26 cellular contexts compared by ENCODE assay signal in genomic region chr10:91007656-91008055, GRCh38.
DNase-seq lines count a peak whose midpoint lies in the region; ATAC-seq and TF ChIP-seq lines count a peak whose summit lies in the region.
"Had no signal": no experiment of that assay in that cellular context is flagged by ENCODE, and none has a peak within 500 bp of the region (broad histone marks: within the 10 kb centered on the region; RNA-seq: fewer than 3 reads in every experiment).

No MANE protein-coding gene starts in this region.

- H3K27ac Mint-ChIP-seq in activated T-cell treated with anti-CD3 and anti-CD28 coated beads, Interleukin-2, amount 50 U/mL, for 72 hours, result no peak overlapping the region
- H3K27ac Mint-ChIP-seq in activated T-cell treated with anti-CD3 and anti-CD28 coated beads, Interleukin-2, amount 50 U/mL, for 24 hours, result no peak overlapping the region
- peak overlapping the region; percentile 18 for H3K27ac Mint-ChIP-seq in activated naive CD8-positive, alpha-beta T cell treated with anti-CD3 and anti-CD28 coated beads, Interleukin-2, amount 10 ng/mL, durations not matched to agents 7 days and 5 days
- H3K27ac Mint-ChIP-seq in activated CD4-positive, alpha-beta memory T cell treated with anti-CD3 and anti-CD28 coated beads, Interleukin-2, amount 10 ng/mL, durations not matched to agents 7 days and 5 days, result no peak overlapping the region

- DNase-seq in activated T-cell treated with anti-CD3 and anti-CD28 coated beads, Interleukin-2, amount 50 U/mL, for 72 hours, result peak in 1 of 2 donors; percentile 5
- DNase-seq in activated T-cell treated with anti-CD3 and anti-CD28 coated beads, Interleukin-2, amount 50 U/mL, for 24 hours, result no peak
- DNase-seq in activated naive CD8-positive, alpha-beta T cell treated with anti-CD3 and anti-CD28 coated beads, Interleukin-2, amount 10 ng/mL, durations not matched to agents 7 days and 5 days, result no peak
- DNase-seq in substantia nigra (lab: John Stamatoyannopoulos, UW) (no peak), NCI-H2196 treated with DMSO at 0.1 percent for 48 hours (lab: John Stamatoyannopoulos, UW; ENCODE audit: unreplicated experiment) (no peak)
- DNase-seq in activated CD4-positive, alpha-beta memory T cell treated with anti-CD3 and anti-CD28 coated beads, Interleukin-2, amount 10 ng/mL, durations not matched to agents 7 days and 5 days, result no peak
- DNase-seq: activated CD4-positive, alpha-beta T cell treated with anti-CD3 and anti-CD28 coated beads, Interleukin-2, amount 50 U/mL, for 1 hour; activated gamma-delta T cell; adrenal gland; DMS153; islet precursor cell; KBM-7; NCI-H1436 treated with DMSO at 0.1 percent for 48 hours; NCI-H510A; OCI-M1; stimulated activated CD4-positive, alpha-beta T cell treated with anti-CD3 and anti-CD28 coated beads, Interleukin-12 subunit alpha, Interleukin-12 subunit beta, amount 100 ng/mL, for 4 hours; stimulated activated CD4-positive, alpha-beta T cell treated with anti-CD3 and anti-CD28 coated beads, Interleukin-4, amount 100 ng/mL, for 4 hours; stimulated activated naive CD4-positive, alpha-beta T cell treated with Interleukin-2 at 50 U/mL for 16 hours had no signal

- peaks cover 41% of the 10 kb centered on the region for H3K4me1 Mint-ChIP-seq in activated T-cell treated with anti-CD3 and anti-CD28 coated beads, Interleukin-2, amount 50 U/mL, for 72 hours (ENCODE audit: low read depth)
- H3K4me1 Mint-ChIP-seq in activated T-cell treated with anti-CD3 and anti-CD28 coated beads, Interleukin-2, amount 50 U/mL, for 24 hours (ENCODE audit: low read depth), result peaks cover 45% of the 10 kb centered on the region
- peaks cover 22% of the 10 kb centered on the region for H3K4me1 Mint-ChIP-seq in activated naive CD8-positive, alpha-beta T cell treated with anti-CD3 and anti-CD28 coated beads, Interleukin-2, amount 10 ng/mL, durations not matched to agents 7 days and 5 days
- peaks cover 26% of the 10 kb centered on the region for H3K4me1 Mint-ChIP-seq in activated CD4-positive, alpha-beta memory T cell treated with anti-CD3 and anti-CD28 coated beads, Interleukin-2, amount 10 ng/mL, durations not matched to agents 7 days and 5 days

- no peaks in the 10 kb centered on the region for H3K9me3 ChIP-seq in Loucy (ENCODE audit: insufficient read depth, low read depth, low read length)
- H3K9me3 ChIP-seq: A549, adrenal gland, prostate gland had no signal

- CTCF ChIA-PET in activated CD4-positive, alpha-beta memory T cell treated with anti-CD3 and anti-CD28 coated beads, Interleukin-2, amount 10 ng/mL, durations not matched to agents 7 days and 5 days (lab: Charles Lee), result interaction anchor here (1.7 to 8.7 kb wide), 4 partner anchors 10 to 248 kb away, joined by 6 to 133 read pairs (median 13); no protein-coding TSS in a partner anchor

- no peak overlapping the region for H3K4me3 Mint-ChIP-seq in activated T-cell treated with anti-CD3 and anti-CD28 coated beads, Interleukin-2, amount 50 U/mL, for 72 hours
- H3K4me3 Mint-ChIP-seq in activated T-cell treated with anti-CD3 and anti-CD28 coated beads, Interleukin-2, amount 50 U/mL, for 24 hours, result no peak overlapping the region
- no peak overlapping the region for H3K4me3 Mint-ChIP-seq in activated naive CD8-positive, alpha-beta T cell treated with anti-CD3 and anti-CD28 coated beads, Interleukin-2, amount 10 ng/mL, durations not matched to agents 7 days and 5 days
- H3K4me3 Mint-ChIP-seq in activated CD4-positive, alpha-beta memory T cell treated with anti-CD3 and anti-CD28 coated beads, Interleukin-2, amount 10 ng/mL, durations not matched to agents 7 days and 5 days, result no peak overlapping the region
- H3K4me3 Mint-ChIP-seq: brain had no signal

- H4K20me1 ChIP-seq in Loucy (ENCODE audit: insufficient read depth, low read length, poor library complexity, severe bottlenecking), result no peaks in the 10 kb centered on the region

- POLR2A ChIA-PET in activated naive CD8-positive, alpha-beta T cell treated with anti-CD3 and anti-CD28 coated beads, Interleukin-2, amount 10 ng/mL, durations not matched to agents 7 days and 5 days (lab: Charles Lee), result interaction anchor here (0.6 to 1.7 kb wide), 3 partner anchors 154 to 213 kb away, joined by 3 to 6 read pairs (median 5); partner anchors contain the start of gene PCGF5
- POLR2A ChIA-PET in activated CD4-positive, alpha-beta memory T cell treated with anti-CD3 and anti-CD28 coated beads, Interleukin-2, amount 10 ng/mL, durations not matched to agents 7 days and 5 days (lab: Charles Lee), result interaction anchor here (0.8 to 2.1 kb wide), 6 partner anchors 26 to 243 kb away, joined by 3 to 8 read pairs (median 5); no protein-coding TSS in a partner anchor

- H3K9me3 Mint-ChIP-seq in activated T-cell treated with anti-CD3 and anti-CD28 coated beads, Interleukin-2, amount 50 U/mL, for 72 hours, result no peaks in the 10 kb centered on the region
- no peaks in the 10 kb centered on the region for H3K9me3 Mint-ChIP-seq in activated T-cell treated with anti-CD3 and anti-CD28 coated beads, Interleukin-2, amount 50 U/mL, for 24 hours
- H3K9me3 Mint-ChIP-seq in activated naive CD8-positive, alpha-beta T cell treated with anti-CD3 and anti-CD28 coated beads, Interleukin-2, amount 10 ng/mL, durations not matched to agents 7 days and 5 days, result no peaks in the 10 kb centered on the region
- H3K9me3 Mint-ChIP-seq in activated CD4-positive, alpha-beta memory T cell treated with anti-CD3 and anti-CD28 coated beads, Interleukin-2, amount 10 ng/mL, durations not matched to agents 7 days and 5 days, result no peaks in the 10 kb centered on the region
- H3K9me3 Mint-ChIP-seq: brain had no signal

- H3K27ac ChIP-seq in substantia nigra (ENCODE audit: low read depth, low read length, poor library complexity, severe bottlenecking), result peak overlapping the region; percentile 97
- H3K27ac ChIP-seq: A549, adrenal gland, epithelial cell of prostate, prostate gland had no signal

- TF ChIP-seq CTCF in Loucy (conservative IDR thresholded peaks at IDR 0.05; ENCODE audit: low read length), result no peak

- H3K4me1 ChIP-seq in Loucy (ENCODE audit: insufficient read depth, low read length, poor library complexity, severe bottlenecking), result peaks cover 10% of the 10 kb centered on the region
- H3K4me1 ChIP-seq: prostate gland had no signal

- peak; percentile 32 to 34 for ATAC-seq in activated T-cell treated with anti-CD3 and anti-CD28 coated beads, Interleukin-2, amount 50 U/mL, for 72 hours (replicated peaks in 1 of 2)
- peak; percentile 34 for ATAC-seq in activated naive CD8-positive, alpha-beta T cell treated with anti-CD3 and anti-CD28 coated beads, Interleukin-2, amount 10 ng/mL, durations not matched to agents 7 days and 5 days (ENCODE audit: low read depth)
- ATAC-seq in GM21515 (IDR thresholded peaks at IDR 0.05; ENCODE audit: unreplicated experiment), result no peak
- ATAC-seq: A549, HCT116, Right ventricle myocardium inferior had no signal

- no peak overlapping the region for H3K9ac ChIP-seq in Loucy (ENCODE audit: low read depth, low read length, poor library complexity, severe bottlenecking)

- H3K79me2 ChIP-seq in Loucy (ENCODE audit: insufficient read depth, low read length), result no peaks in the 10 kb centered on the region

- peaks cover 0 to 3% of the 10 kb centered on the region in 2 donors for H3K36me3 Mint-ChIP-seq in activated T-cell treated with anti-CD3 and anti-CD28 coated beads, Interleukin-2, amount 50 U/mL, for 72 hours (ENCODE audit: insufficient read depth in 2 of 2)
- no peaks in the 10 kb centered on the region for H3K36me3 Mint-ChIP-seq in activated T-cell treated with anti-CD3 and anti-CD28 coated beads, Interleukin-2, amount 50 U/mL, for 24 hours (ENCODE audit: low read depth)
- no peaks in the 10 kb centered on the region for H3K36me3 Mint-ChIP-seq in activated naive CD8-positive, alpha-beta T cell treated with anti-CD3 and anti-CD28 coated beads, Interleukin-2, amount 10 ng/mL, durations not matched to agents 7 days and 5 days
- H3K36me3 Mint-ChIP-seq in activated CD4-positive, alpha-beta memory T cell treated with anti-CD3 and anti-CD28 coated beads, Interleukin-2, amount 10 ng/mL, durations not matched to agents 7 days and 5 days (ENCODE audit: low read depth), result no peaks in the 10 kb centered on the region
- H3K36me3 Mint-ChIP-seq: brain had no signal

- peaks cover 29% of the 10 kb centered on the region for H3K27me3 Mint-ChIP-seq in activated T-cell treated with anti-CD3 and anti-CD28 coated beads, Interleukin-2, amount 50 U/mL, for 72 hours (ENCODE audit: low read depth)
- no peaks in the 10 kb centered on the region for H3K27me3 Mint-ChIP-seq in activated T-cell treated with anti-CD3 and anti-CD28 coated beads, Interleukin-2, amount 50 U/mL, for 24 hours
- H3K27me3 Mint-ChIP-seq in activated naive CD8-positive, alpha-beta T cell treated with anti-CD3 and anti-CD28 coated beads, Interleukin-2, amount 10 ng/mL, durations not matched to agents 7 days and 5 days, result peaks cover 12% of the 10 kb centered on the region
- peaks cover 17% of the 10 kb centered on the region for H3K27me3 Mint-ChIP-seq in activated CD4-positive, alpha-beta memory T cell treated with anti-CD3 and anti-CD28 coated beads, Interleukin-2, amount 10 ng/mL, durations not matched to agents 7 days and 5 days
- H3K27me3 Mint-ChIP-seq: brain had no signal

- no peak overlapping the region for H3K4me2 ChIP-seq in Loucy (ENCODE audit: low read depth, low read length, poor library complexity, severe bottlenecking)
- H3K4me2 ChIP-seq: A549 had no signal

- no peaks in the 10 kb centered on the region for H3F3A ChIP-seq in Loucy (ENCODE audit: low read depth)

- H2AFZ ChIP-seq in Loucy (ENCODE audit: low read length), result peak overlapping the region; percentile 62; the same call in 1 of the 2 replicates

- no peaks in the 10 kb centered on the region for H3K27me3 ChIP-seq in Loucy (ENCODE audit: insufficient read depth, low read length, poor library complexity, severe bottlenecking)
- H3K27me3 ChIP-seq: adrenal gland had no signal

- no peaks in the 10 kb centered on the region for H3K9me2 ChIP-seq in Loucy (replicated peaks; ENCODE audit: low read depth, low read length)

- H3K4me3 ChIP-seq in Loucy (ENCODE audit: low read length, poor library complexity, severe bottlenecking), result no peak overlapping the region
- H3K4me3 ChIP-seq: A549, adrenal gland, prostate gland had no signal

- H3K36me3 ChIP-seq in Loucy (ENCODE audit: insufficient read depth, low read length), result no peaks in the 10 kb centered on the region
- H3K36me3 ChIP-seq: adrenal gland, prostate gland had no signal
